Comparison of ENCODE assay signal across 9 cellular contexts in genomic region chr17:40095944-40096791, GRCh38. TPM values are rescaled to one million over a fixed set of nuclear protein-coding genes. Genes with fewer than 3 reads are reported as not detected.
DNase-seq lines count a peak whose midpoint lies in the region; ATAC-seq and TF ChIP-seq lines count a peak whose summit lies in the region.
"Had no signal": no experiment of that assay in that cellular context is flagged by ENCODE, and none has a peak within 500 bp of the region (broad histone marks: within the 10 kb centered on the region; RNA-seq: fewer than 3 reads in every experiment).

No MANE protein-coding gene starts in this region.

- H3K4me1 ChIP-seq in HCT116 (ENCODE audit: control insufficient read depth in 1 of 2, insufficient read depth in 2 of 2, low read length in 2 of 2) (peaks cover 11 to 44% of the 10 kb centered on the region in 2 experiments), ascending aorta (peaks cover 36 to 74% of the 10 kb centered on the region in 2 donors), ovary (ENCODE audit: insufficient read depth) (peaks cover 36% of the 10 kb centered on the region), transverse colon (peaks cover 52 to 81% (median 64%) of the 10 kb centered on the region in 4 donors)

- RAD21 ChIA-PET in HCT116 (lab: Charles Lee; ENCODE audit: low non-redundant PET in 1 of 2, low total read pairs in 2 of 2, uncharacterized antibody in 2 of 2, unreplicated experiment in 2 of 2): no interaction called here

- H3K27ac ChIP-seq in HCT116 (ENCODE audit: low read depth, low read length) (peak overlapping the region; percentile 18; the same call in 1 of the 2 replicates), ascending aorta (peak overlapping the region; percentile 91 to 99), ovary (peak overlapping the region; percentile 85 to 96), transverse colon (peak overlapping the region; percentile 93 to 99 (median 96))
- H3K27ac ChIP-seq: HL-60 had no signal

- POLR2A ChIA-PET in HCT116 (lab: Charles Lee) (interaction anchor here (7.6 kb wide), 1 partner anchor 14 kb away, joined by 160 read pairs; no protein-coding TSS in a partner anchor), T-cell (lab: Charles Lee) (interaction anchor here (0.5 to 0.7 kb wide), 3 partner anchors 9 to 192 kb away, joined by 3 to 4 read pairs (median 3); partner anchors contain the start of gene CDC6 (in 1 of the 2))

- H3K27me3 Mint-ChIP-seq in T-cell: no peaks in the 10 kb centered on the region

- peaks cover 47 to 55% of the 10 kb centered on the region in 2 experiments for H3K36me3 ChIP-seq in HCT116 (ENCODE audit: control insufficient read depth in 1 of 2, insufficient read depth in 2 of 2, low read length in 2 of 2)
- peaks cover 49% of the 10 kb centered on the region in 2 donors for H3K36me3 ChIP-seq in ascending aorta
- H3K36me3 ChIP-seq in ovary: no peaks in the 10 kb centered on the region
- H3K36me3 ChIP-seq in transverse colon: peaks cover 0 to 18% (median 3%) of the 10 kb centered on the region in 4 donors

- WGBS in ovary, 3 donors: 57 to 66% (median 59%) methylated on average over 23 of the region's 23 CpGs
- 50 to 59% methylated on average over 10 to 23 of the region's 23 CpGs for WGBS in transverse colon (ENCODE audit: low coverage in 1 of 2), 2 donors

- H3K9ac ChIP-seq in HCT116 (ENCODE audit: low read length): no peak overlapping the region

- peak overlapping the region; percentile 93 to 99 for H3K27ac Mint-ChIP-seq in T-cell

- H3K4me3 ChIP-seq in GM12875 (ENCODE audit: low read depth, low read length): peak overlapping the region; percentile 44
- H3K4me3 ChIP-seq in HCT116 (replicated peaks in 1 of 2; ENCODE audit: low read depth in 1 of 2, low read length in 2 of 2): no peak overlapping the region
- H3K4me3 ChIP-seq in ascending aorta: peak overlapping the region in 1 of 2 donors; percentile 9
- H3K4me3 ChIP-seq in ovary: no peak overlapping the region
- no peak overlapping the region for H3K4me3 ChIP-seq in transverse colon

- no peaks in the 10 kb centered on the region for H3K9me3 ChIP-seq in HCT116 (ENCODE audit: control insufficient read depth in 1 of 2, insufficient read depth in 1 of 2, low read depth in 1 of 2, low read length in 2 of 2)
- no peaks in the 10 kb centered on the region for H3K9me3 ChIP-seq in ascending aorta
- H3K9me3 ChIP-seq in ovary: no peaks in the 10 kb centered on the region
- no peaks in the 10 kb centered on the region for H3K9me3 ChIP-seq in transverse colon

- H3K79me2 ChIP-seq in HCT116 (ENCODE audit: insufficient read depth, low read length): peaks cover 42% of the 10 kb centered on the region

- H3K4me2 ChIP-seq in HCT116 (ENCODE audit: low read length): no peak overlapping the region

- DNase-seq in HCT116 (ENCODE audit: low read depth, low spot score) (no peak), T-cell (peak; percentile 60 to 95 (median 82)), ascending aorta (ENCODE audit: low spot score in 2 of 2) (peak in 1 of 2 donors; percentile 82), ovary (peak in 1 of 5 donors; percentile 44), transverse colon (peak; percentile 73), SIG-M5 (lab: John Stamatoyannopoulos, UW) (no peak), RPMI8226 (no peak)

- H3K9me2 ChIP-seq in HCT116 (ENCODE audit: insufficient read depth): no peaks in the 10 kb centered on the region

- CTCF ChIA-PET in HCT116 (lab: Charles Lee) (no interaction called here), T-cell (lab: Charles Lee) (interaction anchor here in 1 of 2 donors (0.6 to 5.7 kb wide), 3 partner anchors 15 to 21 kb away, joined by 3 to 75 read pairs (median 4); no protein-coding TSS in a partner anchor)

- TF ChIP-seq POLR2A in HCT116 (IDR thresholded peaks at IDR 0.05; ENCODE audit: borderline replicate concordance, extremely low read depth, insufficient read depth, insufficient read length) (no peak), ovary (IDR thresholded peaks at IDR 0.05) (no peak), transverse colon (IDR thresholded peaks at IDR 0.05) (no peak)

- H3K36me3 Mint-ChIP-seq in T-cell: peaks cover 23% of the 10 kb centered on the region

- TF ChIP-seq CTCF in GM12875 (IDR thresholded peaks at IDR 0.05; ENCODE audit: borderline replicate concordance, insufficient read depth, low read depth, low read length) (no peak), HCT116 (IDR thresholded peaks at IDR 0.05 in 2 of 3, conservative IDR thresholded peaks at IDR 0.05 in 1 of 3; ENCODE audit: borderline replicate concordance in 1 of 3, insufficient read depth in 1 of 3, low read depth in 2 of 3, low read length in 2 of 3) (no peak), ascending aorta (IDR thresholded peaks at IDR 0.05) (no peak), ovary (IDR thresholded peaks at IDR 0.05) (no peak), transverse colon (IDR thresholded peaks at IDR 0.05) (no peak)

- intact Hi-C loops in HCT116 (cut with micrococcal nuclease): no loop called here
- intact Hi-C loops in ascending aorta (cut with DNase I): no loop called here
- intact Hi-C loops in ovary (cut with DNase I): loop anchor here in 1 of 4 donors (5.0 kb wide), 1 partner anchor 34 kb away; the partner anchor contains the start of gene THRA
- intact Hi-C loops in transverse colon (cut with DNase I; ENCODE audit: low total_unique reads): no loop called here

- no peak for ATAC-seq in HCT116
- ATAC-seq in T-cell (replicated peaks in 1 of 4): peak; percentile 47 to 74 (median 55)

- BruUV-seq in HCT116 (replicated peaks; lab: Mats Ljungman, UMichigan): no TSS peak

- H2AFZ ChIP-seq in HCT116 (ENCODE audit: low read depth, low read length, poor library complexity, severe bottlenecking): no peak overlapping the region

- TF ChIP-seq EP300 in ovary (IDR thresholded peaks at IDR 0.05) (no peak), transverse colon (IDR thresholded peaks at IDR 0.05; ENCODE audit: low read depth) (no peak)

- no peaks in the 10 kb centered on the region for H4K20me1 ChIP-seq in HCT116 (ENCODE audit: insufficient read depth)

- H3K9me3 Mint-ChIP-seq in T-cell: no peaks in the 10 kb centered on the region

- in situ Hi-C loops in transverse colon (cut with MboI; ENCODE audit: low pct_ligation_motif_present in 1 of 4, low pct_unique_long_range_greater_than_20kb in 1 of 4, low sequenced_read_pairs in 3 of 4): no loop called here

- peaks cover 72 to 80% (median 75%) of the 10 kb centered on the region in 3 donors for H3K4me1 Mint-ChIP-seq in T-cell

- no peak for TF ChIP-seq RAD21 in HCT116 (IDR thresholded peaks at IDR 0.05; ENCODE audit: low read depth)

- no peaks in the 10 kb centered on the region for H3K27me3 ChIP-seq in HCT116 (ENCODE audit: insufficient read depth, low read length)
- H3K27me3 ChIP-seq in ascending aorta: no peaks in the 10 kb centered on the region
- H3K27me3 ChIP-seq in ovary: no peaks in the 10 kb centered on the region
- no peaks in the 10 kb centered on the region for H3K27me3 ChIP-seq in transverse colon

- peak overlapping the region; percentile 68 to 98 (median 93) for H3K4me3 Mint-ChIP-seq in T-cell

TF ChIP-seq in HCT116, 20 proteins besides CTCF, POLR2A, EP300 and RAD21:
- TF ChIP-seq YY1 (IDR thresholded peaks at IDR 0.05; ENCODE audit: extremely low read depth, insufficient replicate concordance, low read depth, low read length) (no peak), EZH2 (IDR thresholded peaks at IDR 0.05) (no peak)

RNA-seq across cellular contexts. Expression of gene NR1D1, which starts 4.2 kb away (rescaled TPM):
- total RNA-seq in HCT116 (2021; ENCODE audit: unreplicated experiment) (63.7 TPM), T-cell (10 to 100 TPM; 11.5 to 33.6 (median 21.9) TPM), ascending aorta (0.43 TPM), ovary (10 to 100 TPM; 10.7 to 73.8 (median 23.7) TPM), transverse colon (10 to 100 TPM in 1 of 4 donors, 1 to 10 TPM in 3; 4.8 to 18.0 (median 7.3) TPM)
- 104 and 122 TPM in 2 replicates for polyA plus RNA-seq in HCT116 (2012)
- polyA plus RNA-seq in ovary: 10 to 100 TPM; 11.8 to 59.0 TPM

RNA-seq across cellular contexts. Expression of gene MSL1, which starts 25.6 kb away (rescaled TPM):
- total RNA-seq in HCT116 (2021; ENCODE audit: unreplicated experiment) (67.2 TPM), T-cell (100 to 1,000 TPM; 106 to 136 (median 115) TPM), ascending aorta (82.5 TPM), ovary (100 to 1,000 TPM in 1 of 7 donors, 10 to 100 TPM in 6; 59.6 to 110 (median 83.3) TPM), transverse colon (100 to 1,000 TPM in 2 of 4 donors, 10 to 100 TPM in 2; 73.9 to 258 (median 90.6) TPM)
- polyA plus RNA-seq in HCT116 (2012): 26.8 and 36.5 TPM in 2 replicates
- polyA plus RNA-seq in ovary: 100 to 1,000 TPM in 1 of 2 donors, 10 to 100 TPM in 1; 60.8 to 122 TPM

RNA-seq across cellular contexts. Expression of gene THRA, which starts 33.4 kb away (rescaled TPM):
- 23.3 TPM for total RNA-seq in HCT116 (2021; ENCODE audit: unreplicated experiment)
- 20.3 and 21.1 TPM in 2 replicates for polyA plus RNA-seq in HCT116 (2012)
- total RNA-seq in T-cell: 10 to 100 TPM; 30.4 to 54.0 (median 48.9) TPM
- 35.4 TPM for total RNA-seq in ascending aorta
- total RNA-seq in ovary: 100 to 1,000 TPM in 2 of 7 donors, 10 to 100 TPM in 5; 51.4 to 129 (median 89.3) TPM
- polyA plus RNA-seq in ovary: 10 to 100 TPM; 77.5 to 87.2 TPM
- total RNA-seq in transverse colon: 10 to 100 TPM; 32.6 to 82.6 (median 58.6) TPM

RNA-seq across cellular contexts. Expression of gene MED24, which starts 42.0 kb away (rescaled TPM):
- total RNA-seq in HCT116 (2021; ENCODE audit: unreplicated experiment) (92.1 TPM), T-cell (100 to 1,000 TPM in 1 of 5 donors, 10 to 100 TPM in 4; 75.9 to 104 (median 87.0) TPM), ascending aorta (176 TPM), ovary (10 to 100 TPM; 42.2 to 73.9 (median 66.7) TPM), transverse colon (100 to 1,000 TPM in 2 of 4 donors, 10 to 100 TPM in 2; 64.3 to 294 (median 112) TPM)
- polyA plus RNA-seq in HCT116 (2012): 68.9 and 90.5 TPM in 2 replicates
- polyA plus RNA-seq in ovary: 10 to 100 TPM; 45.1 to 51.3 TPM

RNA-seq across cellular contexts. Expression of gene CASC3, which starts 44.2 kb away (rescaled TPM):
- 73.1 TPM for total RNA-seq in HCT116 (2021; ENCODE audit: unreplicated experiment)
- polyA plus RNA-seq in HCT116 (2012): 35.5 and 37.0 TPM in 2 replicates
- total RNA-seq in T-cell: 100 to 1,000 TPM; 116 to 161 (median 126) TPM
- 48.9 TPM for total RNA-seq in ascending aorta
- total RNA-seq in ovary: 100 to 1,000 TPM in 4 of 7 donors, 10 to 100 TPM in 3; 39.9 to 122 (median 106) TPM
- polyA plus RNA-seq in ovary: 100 to 1,000 TPM in 1 of 2 donors, 10 to 100 TPM in 1; 53.1 to 113 TPM
- 10 to 100 TPM; 41.8 to 65.1 (median 51.0) TPM for total RNA-seq in transverse colon

Comparison
In these comparisons a context has a peak if more than half of its experiments do, and no peak if none do; other contexts are left out.
1. DNase-seq: peak in T-cell (34 of 34) and transverse colon (single experiment); none in HCT116 (single experiment), SIG-M5 (single experiment) and RPMI8226 (single experiment).
2. H3K27ac ChIP-seq: peak in every context shown above with its lines; median percentile 96 in transverse colon; 95 in ascending aorta; 90 in ovary; 18 in HCT116.